ENCODE assay signal across 19 cellular contexts in the genomic region with DNA sequence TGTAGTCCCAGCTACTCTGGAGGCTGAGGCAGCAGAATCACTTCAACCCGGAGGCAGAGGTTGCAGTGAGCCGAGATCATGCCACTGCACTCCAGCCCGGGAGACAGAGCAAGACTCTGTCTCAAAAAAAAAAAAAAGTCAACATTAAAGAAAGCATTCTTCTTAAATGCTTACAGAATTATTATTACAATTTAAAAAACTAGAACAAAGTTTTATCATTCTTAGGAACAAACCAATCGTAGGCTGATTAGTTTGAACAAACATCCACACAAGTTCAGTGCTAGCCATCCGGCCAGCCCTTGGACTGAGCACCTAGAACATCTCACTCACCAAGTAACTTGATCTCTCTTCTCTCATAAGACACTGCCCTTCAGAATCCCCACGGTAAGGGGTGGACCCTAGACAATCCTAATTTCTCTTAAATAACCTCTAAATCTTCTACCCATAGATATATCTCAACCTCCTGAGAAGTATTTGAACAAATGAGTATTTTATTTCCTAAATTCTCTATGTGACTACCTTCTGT. TPM values are rescaled to one million over a fixed set of nuclear protein-coding genes. Genes with fewer than 3 reads are reported as not detected.
DNase-seq lines count a peak whose midpoint lies in the region; ATAC-seq and TF ChIP-seq lines count a peak whose summit lies in the region.
"Had no signal": no experiment of that assay in that cellular context is flagged by ENCODE, and none has a peak within 500 bp of the region (broad histone marks: within the 10 kb centered on the region; RNA-seq: fewer than 3 reads in every experiment).

No MANE protein-coding gene starts in this region.

- BruUV-seq in MCF 10A (replicated peaks; lab: Mats Ljungman, UMichigan) (no TSS peak), PC-3 (replicated peaks; lab: Mats Ljungman, UMichigan) (no TSS peak)

- ATAC-seq in T-helper 17 cell (no peak), PC-3 (no peak), SK-N-SH treated with all-trans-retinoic acid at 6 μM for 48 hours (no peak), HG03159 (IDR thresholded peaks at IDR 0.05; ENCODE audit: unreplicated experiment) (no peak)
- ATAC-seq in stimulated activated naive CD8-positive, alpha-beta T cell treated with anti-CD3 and anti-CD28 coated beads, Interleukin-15, amount 100 ng/mL, for 72 hours, result no peak

- intact Hi-C loops in MCF 10A (cut with micrococcal nuclease), result no loop called here
- intact Hi-C loops in breast epithelium (cut with DNase I; ENCODE audit: low total_unique reads), result no loop called here
- intact Hi-C loops in PC-3 (cut with micrococcal nuclease), result no loop called here

- H3K9me3 ChIP-seq in breast epithelium, result no peaks in the 10 kb centered on the region
- no peaks in the 10 kb centered on the region for H3K9me3 ChIP-seq in T-helper 17 cell (ENCODE audit: control insufficient read depth, low read length, poor library complexity, severe bottlenecking)
- H3K9me3 ChIP-seq in PC-3 (ENCODE audit: low read length), result no peaks in the 10 kb centered on the region
- H3K9me3 ChIP-seq: ascending aorta, MG63, Peyer's patch, suprapubic skin had no signal

- no peak overlapping the region for H3K4me3 ChIP-seq in breast epithelium
- H3K4me3 ChIP-seq in PC-3 (ENCODE audit: low read length), result no peak overlapping the region
- H3K4me3 ChIP-seq: ascending aorta, GM23248, lung, MG63, Peyer's patch, suprapubic skin had no signal

- H3K27me3 Mint-ChIP-seq in MCF 10A (ENCODE audit: insufficient read depth, unreplicated experiment) (no peaks in the 10 kb centered on the region), T-helper 17 cell (no peaks in the 10 kb centered on the region), endothelial cell (ENCODE audit: unreplicated experiment) (peaks cover 6% of the 10 kb centered on the region)
- no peaks in the 10 kb centered on the region for H3K27me3 Mint-ChIP-seq in stimulated activated naive CD8-positive, alpha-beta T cell treated with anti-CD3 and anti-CD28 coated beads, Interleukin-15, amount 100 ng/mL, for 72 hours

- TF ChIP-seq CTCF in MCF 10A (IDR thresholded peaks at IDR 0.05; ENCODE audit: unreplicated experiment), result no peak
- TF ChIP-seq CTCF in breast epithelium (IDR thresholded peaks at IDR 0.05), result no peak
- TF ChIP-seq CTCF in endothelial cell (IDR thresholded peaks at IDR 0.05; ENCODE audit: unreplicated experiment), result no peak
- no peak for TF ChIP-seq CTCF in PC-3 (conservative IDR thresholded peaks at IDR 0.05; ENCODE audit: low read depth, low read length)

- H3K36me3 Mint-ChIP-seq in MCF 10A (ENCODE audit: insufficient read depth, unreplicated experiment) (no peaks in the 10 kb centered on the region), T-helper 17 cell (ENCODE audit: low read depth) (no peaks in the 10 kb centered on the region), endothelial cell (ENCODE audit: low read depth, unreplicated experiment) (no peaks in the 10 kb centered on the region)

- DNase-seq in MCF 10A (ENCODE audit: unreplicated experiment) (no peak), breast epithelium (ENCODE audit: low spot score in 2 of 2) (no peak), T-helper 17 cell (no peak), endothelial cell (ENCODE audit: low spot score) (no peak), PC-3 (no peak)
- no peak for DNase-seq in stimulated activated naive CD8-positive, alpha-beta T cell treated with anti-CD3 and anti-CD28 coated beads, Interleukin-15, amount 100 ng/mL, for 72 hours
- DNase-seq: AML-193, cortex of kidney, DND-41, GM23248, MG63, NCI-H1694 treated with DMSO at 0.1 percent for 48 hours, nephron progenitor cell, Peyer's patch had no signal

- H3K9me3 Mint-ChIP-seq in MCF 10A (ENCODE audit: unreplicated experiment) (no peaks in the 10 kb centered on the region), endothelial cell (ENCODE audit: unreplicated experiment) (no peaks in the 10 kb centered on the region)
- no peaks in the 10 kb centered on the region for H3K9me3 Mint-ChIP-seq in stimulated activated naive CD8-positive, alpha-beta T cell treated with anti-CD3 and anti-CD28 coated beads, Interleukin-15, amount 100 ng/mL, for 72 hours
- H3K9me3 Mint-ChIP-seq: nephron progenitor cell had no signal

- no peak overlapping the region for H3K4me2 ChIP-seq in PC-3 (ENCODE audit: low read length)

- H3K79me2 ChIP-seq in PC-3 (ENCODE audit: low read length), result peaks cover 75% of the 10 kb centered on the region

- H3K36me3 ChIP-seq in breast epithelium (no peaks in the 10 kb centered on the region), PC-3 (ENCODE audit: low read depth, low read length) (no peaks in the 10 kb centered on the region)
- H3K36me3 ChIP-seq: ascending aorta, MG63, Peyer's patch, suprapubic skin had no signal

- TF ChIP-seq POLR2A in breast epithelium (IDR thresholded peaks at IDR 0.05), result no peak

- peak overlapping the region; percentile 87 for H3K27ac Mint-ChIP-seq in MCF 10A (ENCODE audit: low read depth, unreplicated experiment)
- peak overlapping the region; percentile 24 for H3K27ac Mint-ChIP-seq in T-helper 17 cell
- H3K27ac Mint-ChIP-seq in endothelial cell (ENCODE audit: unreplicated experiment), result peak overlapping the region; percentile 58
- H3K27ac Mint-ChIP-seq in stimulated activated naive CD8-positive, alpha-beta T cell treated with anti-CD3 and anti-CD28 coated beads, Interleukin-15, amount 100 ng/mL, for 72 hours, result peak overlapping the region; percentile 91 to 98
- H3K27ac Mint-ChIP-seq: nephron progenitor cell had no signal

- H3K27ac ChIP-seq in breast epithelium (peak overlapping the region in 1 of 2 donors; percentile 33), PC-3 (ENCODE audit: low read length) (no peak overlapping the region)
- H3K27ac ChIP-seq: ascending aorta, suprapubic skin had no signal

- no peak overlapping the region for H3K9ac ChIP-seq in PC-3 (ENCODE audit: low read length)

- H3K4me1 ChIP-seq in breast epithelium (no peaks in the 10 kb centered on the region), PC-3 (ENCODE audit: insufficient read depth, low read length) (peaks cover 8% of the 10 kb centered on the region)

- no peaks in the 10 kb centered on the region for H3K27me3 ChIP-seq in breast epithelium
- no peaks in the 10 kb centered on the region for H3K27me3 ChIP-seq in PC-3 (ENCODE audit: low read length)
- H3K27me3 ChIP-seq: ascending aorta, MG63, Peyer's patch, suprapubic skin had no signal

- H3K4me1 Mint-ChIP-seq in MCF 10A (ENCODE audit: insufficient read depth, unreplicated experiment) (peaks cover 44% of the 10 kb centered on the region), T-helper 17 cell (peaks cover 54% of the 10 kb centered on the region), endothelial cell (ENCODE audit: unreplicated experiment) (peaks cover 56% of the 10 kb centered on the region)
- H3K4me1 Mint-ChIP-seq in stimulated activated naive CD8-positive, alpha-beta T cell treated with anti-CD3 and anti-CD28 coated beads, Interleukin-15, amount 100 ng/mL, for 72 hours, result peaks cover 72% of the 10 kb centered on the region

- H2AFZ ChIP-seq in PC-3 (ENCODE audit: low read length), result no peak overlapping the region
- H2AFZ ChIP-seq: GM23248 had no signal

- POLR2A ChIA-PET in MCF 10A (lab: Yijun Ruan, JAX) (interaction anchor here (0.6 to 3.1 kb wide), 6 partner anchors 10 to 52 kb away, joined by 3 to 20 read pairs (median 11); partner anchors contain the start of gene JAK1), PC-3 (lab: Charles Lee; ENCODE audit: unreplicated experiment) (no interaction called here)

- no peaks in the 10 kb centered on the region for H3F3A ChIP-seq in PC-3 (ENCODE audit: low read length, unreplicated experiment)

- no peak overlapping the region for H3K4me3 Mint-ChIP-seq in MCF 10A (ENCODE audit: unreplicated experiment)
- peak overlapping the region; percentile 79 for H3K4me3 Mint-ChIP-seq in T-helper 17 cell
- H3K4me3 Mint-ChIP-seq in endothelial cell (ENCODE audit: unreplicated experiment), result no peak overlapping the region
- peak overlapping the region in 1 of 2 donors; percentile 50 for H3K4me3 Mint-ChIP-seq in stimulated activated naive CD8-positive, alpha-beta T cell treated with anti-CD3 and anti-CD28 coated beads, Interleukin-15, amount 100 ng/mL, for 72 hours
- H3K4me3 Mint-ChIP-seq: nephron progenitor cell had no signal

- CTCF ChIA-PET in MCF 10A (lab: Yijun Ruan, JAX) (interaction anchor here (0.6 kb wide), 1 partner anchor 265 kb away, joined by 3 read pairs; no protein-coding TSS in a partner anchor), PC-3 (lab: Charles Lee) (no interaction called here)

- H3K9me2 ChIP-seq in PC-3 (replicated peaks; ENCODE audit: low read length), result no peaks in the 10 kb centered on the region

- peaks cover 21% of the 10 kb centered on the region; the same call in 1 of the 2 replicates for H4K20me1 ChIP-seq in PC-3 (ENCODE audit: low read length)

TF ChIP-seq in SK-N-SH treated with all-trans-retinoic acid at 6 μM for 48 hours, 23 proteins besides CTCF, POLR2A, EP300 and RAD21 (continues in another document):
- TF ChIP-seq ZNF70 (CRISPR knock-in tag; IDR thresholded peaks at IDR 0.05) (no peak), ISL1 (CRISPR knock-in tag; IDR thresholded peaks at IDR 0.05) (no peak), TCF4 (CRISPR knock-in tag; IDR thresholded peaks at IDR 0.05; ENCODE audit: borderline replicate concordance) (no peak)
- TF ChIP-seq, protein P1, sequence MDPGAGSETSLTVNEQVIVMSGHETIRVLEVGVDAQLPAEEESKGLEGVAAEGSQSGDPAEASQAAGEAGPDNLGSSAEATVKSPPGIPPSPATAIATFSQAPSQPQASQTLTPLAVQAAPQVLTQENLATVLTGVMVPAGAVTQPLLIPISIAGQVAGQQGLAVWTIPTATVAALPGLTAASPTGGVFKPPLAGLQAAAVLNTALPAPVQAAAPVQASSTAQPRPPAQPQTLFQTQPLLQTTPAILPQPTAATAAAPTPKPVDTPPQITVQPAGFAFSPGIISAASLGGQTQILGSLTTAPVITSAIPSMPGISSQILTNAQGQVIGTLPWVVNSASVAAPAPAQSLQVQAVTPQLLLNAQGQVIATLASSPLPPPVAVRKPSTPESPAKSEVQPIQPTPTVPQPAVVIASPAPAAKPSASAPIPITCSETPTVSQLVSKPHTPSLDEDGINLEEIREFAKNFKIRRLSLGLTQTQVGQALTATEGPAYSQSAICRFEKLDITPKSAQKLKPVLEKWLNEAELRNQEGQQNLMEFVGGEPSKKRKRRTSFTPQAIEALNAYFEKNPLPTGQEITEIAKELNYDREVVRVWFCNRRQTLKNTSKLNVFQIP (CRISPR knock-in tag; IDR thresholded peaks at IDR 0.05; ENCODE audit: borderline replicate concordance, low read depth), result no peak

RNA-seq across cellular contexts. Expression of gene JAK1, which starts 16.0 kb away (rescaled TPM):
- total RNA-seq in MCF 10A (2022) (73.1 and 80.0 TPM in 2 replicates), breast epithelium (100 to 1,000 TPM; 179 to 258 (median 196) TPM), T-helper 17 cell (100 to 1,000 TPM; 246 to 317 TPM), endothelial cell (ENCODE audit: unreplicated experiment) (202 TPM), PC-3 (2014; rRNA removed) (44.1 and 52.2 TPM in 2 replicates)

Comparison
In these comparisons a context has a peak if more than half of its experiments do, and no peak if none do; other contexts are left out.
1. H3K27ac Mint-ChIP-seq: peak in every context shown above with its lines; median percentile 94 in stimulated activated naive CD8-positive, alpha-beta T cell treated with anti-CD3 and anti-CD28 coated beads, Interleukin-15, amount 100 ng/mL, for 72 hours; 87 in MCF 10A; 58 in endothelial cell; 24 in T-helper 17 cell.